ENCODE assay signal across 19 cellular contexts in the genomic region with DNA sequence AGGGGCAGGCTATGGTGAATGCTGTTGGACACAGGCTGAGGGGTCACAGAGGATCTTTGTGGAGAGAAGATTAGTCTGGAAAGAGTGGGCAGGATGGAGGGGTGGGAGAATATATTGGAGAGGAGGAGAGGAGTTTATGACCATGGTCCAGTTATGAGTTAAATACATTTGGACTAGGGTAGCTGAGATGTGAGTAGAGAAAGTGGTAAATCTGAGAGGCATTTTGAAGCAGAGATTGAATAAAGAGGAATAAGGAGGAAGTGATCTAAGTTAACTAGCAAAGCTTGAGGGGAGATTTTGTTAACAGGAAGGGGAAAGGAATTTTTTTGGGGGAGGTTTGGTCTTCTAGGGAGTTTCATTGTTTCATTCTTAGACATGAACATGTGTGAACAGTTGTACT.
"Had no signal": no experiment of that assay in that cellular context is flagged by ENCODE, and none has a peak within 500 bp of the region (broad histone marks: within the 10 kb centered on the region; RNA-seq: fewer than 3 reads in every experiment).

No MANE protein-coding gene starts in this region.

- H3K4me3 Mint-ChIP-seq: activated CD4-positive, alpha-beta memory T cell treated with anti-CD3 and anti-CD28 coated beads for 36 hours; activated naive CD8-positive, alpha-beta T cell; dendritic cell treated with granulocyte-macrophage colony-stimulating factor and Interleukin-4, amounts not matched to agents 40 ng/mL and 50 ng/mL, for 4 days; effector memory CD8-positive, alpha-beta T cell; naive B cell; stimulated activated naive B cell treated with anti-CD40 and anti-IgM and Interleukin-4, amounts not matched to agents 10 μg/mL and 1 μg/mL and 100 μg/mL, for 72 hours had no signal

- FAIRE-seq: small intestine had no signal

- H3K36me3 Mint-ChIP-seq: activated CD4-positive, alpha-beta memory T cell treated with anti-CD3 and anti-CD28 coated beads for 36 hours; activated naive CD8-positive, alpha-beta T cell; naive B cell; stimulated activated naive B cell treated with anti-CD40 and anti-IgM and Interleukin-4, amounts not matched to agents 10 μg/mL and 1 μg/mL and 100 μg/mL, for 72 hours had no signal

- H3K4me3 ChIP-seq: lung had no signal

- DNase-seq: activated CD4-positive, CD25-positive, alpha-beta regulatory T cell treated with anti-CD3 and anti-CD28 coated beads, Interleukin-2, amount 50 U/mL, for 72 hours; activated gamma-delta T cell; activated T-cell treated with anti-CD3 and anti-CD28 coated beads, Interleukin-2, amount 50 U/mL, for 48 hours; amygdala; brain microvascular endothelial cell; cerebellar nuclear complex; effector memory CD8-positive, alpha-beta T cell; midbrain; naive B cell; posterior cingulate gyrus; small intestine; stimulated activated CD4-positive, alpha-beta T cell treated with anti-CD3 and anti-CD28 coated beads, Interleukin-1b, Interleukin-23, amount 100 ng/mL, for 48 hours; stimulated activated naive B cell treated with anti-CD40 and anti-IgM and Interleukin-4, amounts not matched to agents 10 μg/mL and 1 μg/mL and 100 μg/mL, for 72 hours; transverse colon had no signal

- H3K27ac ChIP-seq: brain microvascular endothelial cell had no signal

- H3K9me3 ChIP-seq: right atrium auricular region, transverse colon had no signal

- H3K27me3 ChIP-seq: brain microvascular endothelial cell, right atrium auricular region, transverse colon had no signal

- H3K27ac Mint-ChIP-seq: activated CD4-positive, alpha-beta memory T cell treated with anti-CD3 and anti-CD28 coated beads for 36 hours; activated naive CD8-positive, alpha-beta T cell; dendritic cell treated with granulocyte-macrophage colony-stimulating factor and Interleukin-4, amounts not matched to agents 40 ng/mL and 50 ng/mL, for 4 days; effector memory CD8-positive, alpha-beta T cell; naive B cell; stimulated activated naive B cell treated with anti-CD40 and anti-IgM and Interleukin-4, amounts not matched to agents 10 μg/mL and 1 μg/mL and 100 μg/mL, for 72 hours had no signal

- H3K9me3 Mint-ChIP-seq: activated CD4-positive, alpha-beta memory T cell treated with anti-CD3 and anti-CD28 coated beads for 36 hours; dendritic cell treated with granulocyte-macrophage colony-stimulating factor and Interleukin-4, amounts not matched to agents 40 ng/mL and 50 ng/mL, for 4 days; effector memory CD8-positive, alpha-beta T cell; naive B cell had no signal

- H3K36me3 ChIP-seq: brain microvascular endothelial cell, right atrium auricular region, transverse colon had no signal

- H3K27me3 Mint-ChIP-seq: activated naive CD8-positive, alpha-beta T cell; dendritic cell treated with granulocyte-macrophage colony-stimulating factor and Interleukin-4, amounts not matched to agents 40 ng/mL and 50 ng/mL, for 4 days; effector memory CD8-positive, alpha-beta T cell; naive B cell; stimulated activated naive B cell treated with anti-CD40 and anti-IgM and Interleukin-4, amounts not matched to agents 10 μg/mL and 1 μg/mL and 100 μg/mL, for 72 hours had no signal
